ENCODE assay signal across 21 cellular contexts in the genomic region with DNA sequence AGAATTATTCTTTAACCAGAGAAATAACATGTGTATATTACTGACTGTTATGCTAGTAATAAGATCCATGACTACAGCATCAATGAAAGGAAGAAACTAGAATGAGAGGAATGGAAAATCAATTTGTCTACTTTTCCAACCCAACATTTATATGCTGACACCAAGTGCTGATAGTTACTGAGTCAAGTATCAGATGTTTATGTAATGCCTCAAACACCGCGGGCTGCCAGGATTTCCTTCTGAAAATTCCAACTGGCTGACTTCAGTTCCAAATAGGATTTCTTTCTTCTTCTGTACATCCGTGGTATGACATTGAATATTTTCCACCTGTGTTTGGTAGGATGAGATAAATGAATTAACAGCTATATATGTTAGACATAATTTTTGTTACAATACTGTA.
A peak's percentile ranks its signal among the peaks of the same experiment; 100 is the strongest.
DNase-seq lines count a peak whose midpoint lies in the region; ATAC-seq, FAIRE-seq and TF ChIP-seq lines count a peak whose summit lies in the region.
"Had no signal": no experiment of that assay in that cellular context is flagged by ENCODE, and none has a peak within 500 bp of the region (broad histone marks: within the 10 kb centered on the region; RNA-seq: fewer than 3 reads in every experiment).

No MANE protein-coding gene starts in this region.

- no peaks in the 10 kb centered on the region for H3K36me3 Mint-ChIP-seq in astrocyte (ENCODE audit: low read depth, unreplicated experiment)
- H3K36me3 Mint-ChIP-seq: CD4-positive, CD25-positive, alpha-beta regulatory T cell had no signal

- TF ChIP-seq CTCF in A549 (IDR thresholded peaks at IDR 0.05) (no peak), astrocyte (IDR thresholded peaks at IDR 0.05; ENCODE audit: insufficient read depth, low read depth, low read length) (no peak), fibroblast of the aortic adventitia (IDR thresholded peaks at IDR 0.05; ENCODE audit: insufficient read depth, low read length) (no peak), gastroesophageal sphincter (IDR thresholded peaks at IDR 0.05) (no peak)

- TF ChIP-seq POLR2A in A549 (IDR thresholded peaks at IDR 0.05; ENCODE audit: low read length) = no peak
- TF ChIP-seq POLR2A in erythroblast (IDR thresholded peaks at IDR 0.05; ENCODE audit: low read length) = no peak
- no peak for TF ChIP-seq POLR2A in gastroesophageal sphincter (IDR thresholded peaks at IDR 0.05)

- no peak overlapping the region for H3K27ac Mint-ChIP-seq in astrocyte (ENCODE audit: unreplicated experiment)
- H3K27ac Mint-ChIP-seq: CD4-positive, CD25-positive, alpha-beta regulatory T cell had no signal

- H3K9me3 ChIP-seq in A549 (no peaks in the 10 kb centered on the region), astrocyte (ENCODE audit: insufficient read depth, low read depth, low read length) (no peaks in the 10 kb centered on the region), gastroesophageal sphincter (no peaks in the 10 kb centered on the region)
- H3K9me3 ChIP-seq: BLaER1, Peyer's patch had no signal

- no peak overlapping the region for H3K4me3 Mint-ChIP-seq in astrocyte (ENCODE audit: unreplicated experiment)

- H3K9ac ChIP-seq in astrocyte (ENCODE audit: low read length) = no peak overlapping the region
- H3K9ac ChIP-seq: BLaER1 had no signal

- no peak for TF ChIP-seq RAD21 in A549 (conservative IDR thresholded peaks at IDR 0.05 in 1 of 2, IDR thresholded peaks at IDR 0.05 in 1 of 2)

- ATAC-seq in A549 (no peak), gastroesophageal sphincter (no peak)

- H3K27ac ChIP-seq in A549 = no peak overlapping the region
- H3K27ac ChIP-seq in astrocyte (ENCODE audit: low read depth, low read length) = no peak overlapping the region
- peak overlapping the region in 1 of 4 donors; percentile 41 for H3K27ac ChIP-seq in gastroesophageal sphincter
- H3K27ac ChIP-seq: BLaER1, Peyer's patch, SK-N-MC had no signal

- H3K4me1 Mint-ChIP-seq in astrocyte (ENCODE audit: low read depth, unreplicated experiment) = no peaks in the 10 kb centered on the region
- H3K4me1 Mint-ChIP-seq: CD4-positive, CD25-positive, alpha-beta regulatory T cell had no signal

- H4K20me1 ChIP-seq in astrocyte (ENCODE audit: insufficient read depth, low read length) = no peaks in the 10 kb centered on the region
- H4K20me1 ChIP-seq: BLaER1 had no signal

- POLR2A ChIA-PET in A549 (lab: Yijun Ruan, JAX) = no interaction called here

- no peak for DNase-seq in A549 (ENCODE audit: low read depth in 1 of 2, low spot score in 1 of 2)
- DNase-seq in AG20443 (ENCODE audit: low spot score) = peak; percentile 16
- DNase-seq in astrocyte (ENCODE audit: low read depth) = peak; percentile 78
- DNase-seq in fibroblast of the aortic adventitia (ENCODE audit: low read depth) = peak; percentile 3
- DNase-seq in erythroblast (lab: John Stamatoyannopoulos, UW) = no peak
- no peak for DNase-seq in OCI-M2 (lab: John Stamatoyannopoulos, UW; ENCODE audit: unreplicated experiment)
- DNase-seq in NCI-H1417 treated with DMSO at 0.1 percent for 48 hours (lab: John Stamatoyannopoulos, UW) = no peak
- DNase-seq: CD4-positive, CD25-positive, alpha-beta regulatory T cell; DMS153; H7; KBM-7; MM.1S; NCI-H1694; NCI-H2029 treated with DMSO at 0.1 percent for 48 hours; NCI-H526 treated with DMSO at 0.1 percent for 48 hours; Peyer's patch; SHP77 treated with DMSO at 0.1 percent for 48 hours had no signal

- no peak overlapping the region for H2AFZ ChIP-seq in astrocyte (ENCODE audit: low read depth, low read length)

- H3K4me1 ChIP-seq in A549 (no peaks in the 10 kb centered on the region), astrocyte (ENCODE audit: insufficient read depth, low read length) (no peaks in the 10 kb centered on the region), gastroesophageal sphincter (peaks cover 2 to 16% (median 6%) of the 10 kb centered on the region in 3 donors)
- H3K4me1 ChIP-seq: BLaER1, Peyer's patch had no signal

- H3K36me3 ChIP-seq in astrocyte (ENCODE audit: insufficient read depth, low read length) = no peaks in the 10 kb centered on the region
- H3K36me3 ChIP-seq in gastroesophageal sphincter = no peaks in the 10 kb centered on the region
- H3K36me3 ChIP-seq: BLaER1, Peyer's patch had no signal

- no peaks in the 10 kb centered on the region for H3K79me2 ChIP-seq in astrocyte (ENCODE audit: insufficient read depth, low read length)

- no peak for TF ChIP-seq EP300 in A549 (IDR thresholded peaks at IDR 0.05)
- TF ChIP-seq EP300 in gastroesophageal sphincter (IDR thresholded peaks at IDR 0.05) = no peak

- no peaks in the 10 kb centered on the region for H3K27me3 Mint-ChIP-seq in astrocyte (ENCODE audit: low read depth, unreplicated experiment)
- H3K27me3 Mint-ChIP-seq: CD4-positive, CD25-positive, alpha-beta regulatory T cell had no signal

- H3K9me3 Mint-ChIP-seq in astrocyte (ENCODE audit: unreplicated experiment) = peaks cover 2% of the 10 kb centered on the region

- H3K4me2 ChIP-seq in A549 (no peak overlapping the region), astrocyte (ENCODE audit: low read length) (no peak overlapping the region)
- H3K4me2 ChIP-seq: BLaER1 had no signal

- H3K4me3 ChIP-seq in A549 (no peak overlapping the region), astrocyte (ENCODE audit: insufficient read depth, low read depth, low read length) (no peak overlapping the region), fibroblast of the aortic adventitia (ENCODE audit: low read depth, low read length) (no peak overlapping the region), gastroesophageal sphincter (no peak overlapping the region)
- H3K4me3 ChIP-seq: BLaER1, Peyer's patch, SK-N-MC had no signal

- peak; percentile 92 for FAIRE-seq in A549 (lab: Jason Lieb, UNC)
- peak; percentile 86 for FAIRE-seq in astrocyte (lab: Jason Lieb, UNC)
- FAIRE-seq: GM18507 had no signal

- 27% methylated on average over 3 of the region's 3 CpGs for WGBS in A549 (ENCODE audit: missing lambda C conversion rate)
- whole genome bisulfite sequencing in gastroesophageal sphincter (ENCODE audit: low coverage in 1 of 2), 2 donors = 0 to 10% methylated on average over 3 of the region's 3 CpGs

- CTCF ChIA-PET in A549 (lab: Yijun Ruan, JAX) = interaction anchor here (1.2 to 1.6 kb wide), 2 partner anchors 14 to 22 kb away, joined by 3 read pairs; no protein-coding TSS in a partner anchor

- H3K27me3 ChIP-seq in astrocyte (ENCODE audit: insufficient read depth, low read length) = no peaks in the 10 kb centered on the region
- no peaks in the 10 kb centered on the region for H3K27me3 ChIP-seq in gastroesophageal sphincter
- H3K27me3 ChIP-seq: BLaER1, Peyer's patch had no signal

TF ChIP-seq in A549, 52 proteins besides CTCF, POLR2A, EP300 and RAD21:
- TF ChIP-seq, protein P1, sequence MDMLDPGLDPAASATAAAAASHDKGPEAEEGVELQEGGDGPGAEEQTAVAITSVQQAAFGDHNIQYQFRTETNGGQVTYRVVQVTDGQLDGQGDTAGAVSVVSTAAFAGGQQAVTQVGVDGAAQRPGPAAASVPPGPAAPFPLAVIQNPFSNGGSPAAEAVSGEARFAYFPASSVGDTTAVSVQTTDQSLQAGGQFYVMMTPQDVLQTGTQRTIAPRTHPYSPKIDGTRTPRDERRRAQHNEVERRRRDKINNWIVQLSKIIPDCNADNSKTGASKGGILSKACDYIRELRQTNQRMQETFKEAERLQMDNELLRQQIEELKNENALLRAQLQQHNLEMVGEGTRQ (IDR thresholded peaks at IDR 0.05) = no peak
- TF ChIP-seq, protein P2, sequence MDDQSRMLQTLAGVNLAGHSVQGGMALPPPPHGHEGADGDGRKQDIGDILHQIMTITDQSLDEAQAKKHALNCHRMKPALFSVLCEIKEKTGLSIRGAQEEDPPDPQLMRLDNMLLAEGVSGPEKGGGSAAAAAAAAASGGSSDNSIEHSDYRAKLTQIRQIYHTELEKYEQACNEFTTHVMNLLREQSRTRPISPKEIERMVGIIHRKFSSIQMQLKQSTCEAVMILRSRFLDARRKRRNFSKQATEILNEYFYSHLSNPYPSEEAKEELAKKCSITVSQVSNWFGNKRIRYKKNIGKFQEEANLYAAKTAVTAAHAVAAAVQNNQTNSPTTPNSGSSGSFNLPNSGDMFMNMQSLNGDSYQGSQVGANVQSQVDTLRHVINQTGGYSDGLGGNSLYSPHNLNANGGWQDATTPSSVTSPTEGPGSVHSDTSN (IDR thresholded peaks at IDR 0.05) = no peak
- TF ChIP-seq CBX8 (IDR thresholded peaks at IDR 0.05) = no peak
- TF ChIP-seq JUN (IDR thresholded peaks at IDR 0.05) = no peak
- no peak for TF ChIP-seq FOSB (CRISPR knock-in tag; IDR thresholded peaks at IDR 0.05)
- no peak for TF ChIP-seq ZC3H11A (IDR thresholded peaks at IDR 0.05)
- no peak for TF ChIP-seq POLR2AphosphoS2 (conservative IDR thresholded peaks at IDR 0.05; ENCODE audit: low read length)

Comparison
In these comparisons a context has a peak if more than half of its experiments do, and no peak if none do; other contexts are left out.
1. DNase-seq: peak in AG20443 (single experiment), astrocyte (single experiment) and fibroblast of the aortic adventitia (single experiment); none in A549 (0 of 2), erythroblast (0 of 2), OCI-M2 (single experiment) and NCI-H1417 treated with DMSO at 0.1 percent for 48 hours (single experiment).